ENCODE assay signal across 8 cellular contexts in genomic region chr6:24718449-24719124, GRCh38. TPM values are rescaled to one million over a fixed set of nuclear protein-coding genes. Genes with fewer than 3 reads are reported as not detected.
DNase-seq lines count a peak whose midpoint lies in the region; ATAC-seq, FAIRE-seq and TF ChIP-seq lines count a peak whose summit lies in the region.

No MANE protein-coding gene starts in this region.

- peak overlapping the region; percentile 95 for H3K9ac ChIP-seq in ES-I3 (ENCODE audit: low read depth, low read length)
- H3K9ac ChIP-seq in endothelial cell of umbilical vein (replicated peaks; ENCODE audit: extremely low read depth, insufficient read depth, low read length), result peak overlapping the region; percentile 100
- no peak overlapping the region for H3K9ac ChIP-seq in parathyroid adenoma

- no TSS peak for BruUV-seq in PC-9 (replicated peaks; lab: Mats Ljungman, UMichigan)
- BruUV-seq in endothelial cell of umbilical vein (replicated peaks; lab: Mats Ljungman, UMichigan), result no TSS peak

- peaks cover 42% of the 10 kb centered on the region for H3F3A ChIP-seq in PC-9 (ENCODE audit: insufficient read depth, low read depth)

- H3K4me3 ChIP-seq in PC-9 (peak overlapping the region; percentile 95), endothelial cell of umbilical vein (replicated peaks in 1 of 3; ENCODE audit: insufficient read depth in 1 of 3, low read depth in 1 of 3, low read length in 3 of 3) (peak overlapping the region; percentile 81 to 89 (median 87)), parathyroid adenoma (ENCODE audit: low read depth, low read length) (peak overlapping the region; percentile 98)

- peaks cover 71% of the 10 kb centered on the region for H3K79me2 ChIP-seq in PC-9 (ENCODE audit: low read depth)
- peaks cover 69% of the 10 kb centered on the region for H3K79me2 ChIP-seq in endothelial cell of umbilical vein (ENCODE audit: control insufficient read depth, insufficient read depth, low read length)
- peaks cover 43% of the 10 kb centered on the region for H3K79me2 ChIP-seq in parathyroid adenoma

- TF ChIP-seq POLR2A in endothelial cell of umbilical vein (IDR thresholded peaks at IDR 0.05; ENCODE audit: low read depth, low read length), result no peak

- H3K4me1 ChIP-seq in ES-I3 (ENCODE audit: insufficient read depth, low read length) (no peaks in the 10 kb centered on the region), PC-9 (replicated peaks; ENCODE audit: insufficient read depth) (peaks cover 45% of the 10 kb centered on the region), endothelial cell of umbilical vein (ENCODE audit: control insufficient read depth, extremely low read depth, insufficient read depth, low read length) (peaks cover 40% of the 10 kb centered on the region), parathyroid adenoma (peaks cover 8% of the 10 kb centered on the region)

- dilution Hi-C loops in endothelial cell of umbilical vein (cut with MboI; ENCODE audit: extremely low pct_ligation_motif_present, low sequenced_read_pairs), result no loop called here

- DNase-seq in PC-9 (no peak), endothelial cell of umbilical vein (ENCODE audit: low read depth, low spot score) (peak; percentile 21), EL (no peak), NCI-H345 (lab: John Stamatoyannopoulos, UW) (no peak), RCC 7860 (ENCODE audit: low spot score) (no peak)

- no peak for ATAC-seq in HG03521 (IDR thresholded peaks at IDR 0.05; ENCODE audit: unreplicated experiment)

- peaks cover 46% of the 10 kb centered on the region for H4K20me1 ChIP-seq in PC-9 (ENCODE audit: insufficient read depth)
- H4K20me1 ChIP-seq in endothelial cell of umbilical vein (replicated peaks; ENCODE audit: control insufficient read depth, extremely low read depth, insufficient read depth, low read length), result peaks cover 24% of the 10 kb centered on the region

- no peak overlapping the region for H2AFZ ChIP-seq in PC-9
- no peak overlapping the region for H2AFZ ChIP-seq in endothelial cell of umbilical vein (ENCODE audit: low read depth, low read length)
- H2AFZ ChIP-seq in parathyroid adenoma, result no peak overlapping the region

- H3K9me3 ChIP-seq in ES-I3 (ENCODE audit: control insufficient read depth, insufficient read depth, low read length) (no peaks in the 10 kb centered on the region), PC-9 (ENCODE audit: insufficient read depth, low read depth) (no peaks in the 10 kb centered on the region; the same call in 1 of the 2 replicates), endothelial cell of umbilical vein (replicated peaks; ENCODE audit: control insufficient read depth, insufficient read depth, low read length) (no peaks in the 10 kb centered on the region), parathyroid adenoma (ENCODE audit: control insufficient read depth, low read length) (no peaks in the 10 kb centered on the region)

- intact Hi-C loops in PC-9 (cut with micrococcal nuclease; ENCODE audit: unreplicated experiment), result loop anchor here (5.0 kb wide), 1 partner anchor 299 kb away; no protein-coding TSS in a partner anchor
- intact Hi-C loops in endothelial cell of umbilical vein (cut with micrococcal nuclease), result loop anchor here (5.0 to 10.0 kb wide), 2 partner anchors 296 to 354 kb away; no protein-coding TSS in a partner anchor

- H3K36me3 ChIP-seq in ES-I3 (ENCODE audit: insufficient read depth, low read length) (peaks cover 26% of the 10 kb centered on the region), PC-9 (ENCODE audit: low read depth) (peaks cover 48% of the 10 kb centered on the region), endothelial cell of umbilical vein (ENCODE audit: control insufficient read depth in 2 of 2, extremely low read depth in 1 of 2, insufficient read depth in 2 of 2, low read length in 2 of 2) (peaks cover 6 to 17% of the 10 kb centered on the region in 2 experiments), parathyroid adenoma (ENCODE audit: control insufficient read depth, insufficient read depth, low read length) (no peaks in the 10 kb centered on the region)

- H3K27ac ChIP-seq in PC-9, result peak overlapping the region; percentile 93
- H3K27ac ChIP-seq in endothelial cell of umbilical vein (ENCODE audit: insufficient read depth, low read depth, low read length), result peak overlapping the region; percentile 80
- H3K27ac ChIP-seq in parathyroid adenoma, result peak overlapping the region; percentile 20

- H3K9me1 ChIP-seq in endothelial cell of umbilical vein (replicated peaks; ENCODE audit: control insufficient read depth, extremely low read depth, insufficient read depth, low read length), result no peaks in the 10 kb centered on the region

- TF ChIP-seq CTCF in PC-9 (conservative IDR thresholded peaks at IDR 0.05) (no peak), endothelial cell of umbilical vein (IDR thresholded peaks at IDR 0.05; ENCODE audit: extremely low read depth in 1 of 2, insufficient read depth in 1 of 2, low read depth in 1 of 2, low read length in 2 of 2) (no peak), parathyroid adenoma (IDR thresholded peaks at IDR 0.05) (no peak)

- no peak for FAIRE-seq in endothelial cell of umbilical vein (lab: Jason Lieb, UNC)
- FAIRE-seq in RCC 7860 (lab: Jason Lieb, UNC), result no peak

- H3K27me3 ChIP-seq in PC-9 (ENCODE audit: insufficient read depth, low read depth), result no peaks in the 10 kb centered on the region
- H3K27me3 ChIP-seq in endothelial cell of umbilical vein (ENCODE audit: control insufficient read depth in 2 of 2, insufficient read depth in 2 of 2, low read length in 2 of 2), result no peaks in the 10 kb centered on the region
- H3K27me3 ChIP-seq in parathyroid adenoma (ENCODE audit: control insufficient read depth, insufficient read depth, low read length), result no peaks in the 10 kb centered on the region

- CTCF ChIA-PET in PC-9 (lab: Charles Lee), result interaction anchor here (0.7 kb wide), 1 partner anchor 11 kb away, joined by 3 read pairs; no protein-coding TSS in a partner anchor
- CTCF ChIA-PET in endothelial cell of umbilical vein (lab: Charles Lee), result interaction anchor here (0.6 to 3.5 kb wide), 8 partner anchors 10 to 1288 kb away, joined by 3 to 22 read pairs (median 4); no protein-coding TSS in a partner anchor

- POLR2A ChIA-PET in PC-9 (lab: Charles Lee; ENCODE audit: unreplicated experiment) (interaction anchor here (0.5 to 0.7 kb wide), 3 partner anchors 57 to 414 kb away, joined by 3 to 5 read pairs (median 3); no protein-coding TSS in a partner anchor), endothelial cell of umbilical vein (lab: Charles Lee) (interaction anchor here (0.6 to 2.2 kb wide), 4 partner anchors 15 to 288 kb away, joined by 3 to 17 read pairs (median 5); no protein-coding TSS in a partner anchor)

- H3K9me2 ChIP-seq in PC-9 (ENCODE audit: insufficient read depth), result no peaks in the 10 kb centered on the region

- H3K4me2 ChIP-seq in PC-9, result peak overlapping the region; percentile 99
- H3K4me2 ChIP-seq in endothelial cell of umbilical vein (ENCODE audit: insufficient read depth, low read length), result peak overlapping the region; percentile 99
- peak overlapping the region; percentile 89 for H3K4me2 ChIP-seq in parathyroid adenoma (ENCODE audit: low read length)

TF ChIP-seq in endothelial cell of umbilical vein, 7 proteins besides CTCF, POLR2A, EP300 and RAD21 (continues in another document):
- TF ChIP-seq FOS (IDR thresholded peaks at IDR 0.05; ENCODE audit: borderline replicate concordance, insufficient read depth, low read length) (no peak), EZH2 (IDR thresholded peaks at IDR 0.05; ENCODE audit: borderline replicate concordance, low read depth, low read length, severe bottlenecking) (no peak)

RNA-seq across cellular contexts. Expression of gene C6orf62, which starts 0.4 kb away (rescaled TPM):
- 107 and 128 TPM in 2 replicates for total RNA-seq in PC-9 (2021)
- total RNA-seq in endothelial cell of umbilical vein, result 121 and 129 TPM in 2 replicates
- 34.7 and 36.5 TPM in 2 replicates for polyA plus RNA-seq in endothelial cell of umbilical vein
- polyA plus RNA-seq in endothelial cell of umbilical vein (2011; cell fraction: cytosol; rRNA removed), result 55.6 and 58.9 TPM in 2 replicates
- 55.1 and 76.7 TPM in 2 replicates for polyA plus RNA-seq in endothelial cell of umbilical vein (2011; cell fraction: nucleus; rRNA removed)
- 57.2 and 77.1 TPM in 2 replicates for polyA plus RNA-seq in endothelial cell of umbilical vein (2012)
- 64.3 and 67.3 TPM in 2 replicates for polyA minus RNA-seq in endothelial cell of umbilical vein
- polyA minus RNA-seq in endothelial cell of umbilical vein (2011; cell fraction: cytosol; rRNA and poly(A)+ RNA removed), result 52.2 TPM
- polyA minus RNA-seq in endothelial cell of umbilical vein (2011; cell fraction: nucleus; rRNA and poly(A)+ RNA removed), result 53.7 and 54.5 TPM in 2 replicates

RNA-seq across cellular contexts. Expression of gene ACOT13, which starts 51.7 kb away (rescaled TPM):
- total RNA-seq in PC-9 (2021) (70.9 and 79.2 TPM in 2 replicates), endothelial cell of umbilical vein (15.3 and 24.1 TPM in 2 replicates)
- polyA plus RNA-seq in endothelial cell of umbilical vein, result 7.5 and 7.7 TPM in 2 replicates
- 13.1 and 15.4 TPM in 2 replicates for polyA plus RNA-seq in endothelial cell of umbilical vein (2011; cell fraction: cytosol; rRNA removed)
- polyA plus RNA-seq in endothelial cell of umbilical vein (2011; cell fraction: nucleus; rRNA removed), result 4.7 and 8.0 TPM in 2 replicates
- 16.0 and 25.9 TPM in 2 replicates for polyA plus RNA-seq in endothelial cell of umbilical vein (2012)
- 1.7 and 3.3 TPM in 2 replicates for polyA minus RNA-seq in endothelial cell of umbilical vein
- polyA minus RNA-seq in endothelial cell of umbilical vein (2011; cell fraction: cytosol; rRNA and poly(A)+ RNA removed), result 6.1 TPM
- polyA minus RNA-seq in endothelial cell of umbilical vein (2011; cell fraction: nucleus; rRNA and poly(A)+ RNA removed), result 0.82 and 0.87 TPM in 2 replicates

RNA-seq across cellular contexts. Expression of gene TDP2, which starts 51.9 kb away (rescaled TPM):
- total RNA-seq in PC-9 (2021) (83.0 and 95.8 TPM in 2 replicates), endothelial cell of umbilical vein (35.3 and 39.2 TPM in 2 replicates)
- polyA plus RNA-seq in endothelial cell of umbilical vein, result 9.9 and 13.7 TPM in 2 replicates
- polyA plus RNA-seq in endothelial cell of umbilical vein (2011; cell fraction: cytosol; rRNA removed), result 22.1 and 22.3 TPM in 2 replicates
- 23.5 and 24.5 TPM in 2 replicates for polyA plus RNA-seq in endothelial cell of umbilical vein (2011; cell fraction: nucleus; rRNA removed)
- polyA plus RNA-seq in endothelial cell of umbilical vein (2012), result 23.4 and 41.0 TPM in 2 replicates
- polyA minus RNA-seq in endothelial cell of umbilical vein, result 13.9 and 15.0 TPM in 2 replicates
- 20.0 TPM for polyA minus RNA-seq in endothelial cell of umbilical vein (2011; cell fraction: cytosol; rRNA and poly(A)+ RNA removed)
- 20.8 and 21.1 TPM in 2 replicates for polyA minus RNA-seq in endothelial cell of umbilical vein (2011; cell fraction: nucleus; rRNA and poly(A)+ RNA removed)

RNA-seq across cellular contexts. Expression of gene GMNN, which starts 56.1 kb away (rescaled TPM):
- total RNA-seq in PC-9 (2021) (53.1 and 54.8 TPM in 2 replicates), endothelial cell of umbilical vein (51.9 and 52.6 TPM in 2 replicates)
- 19.0 and 25.4 TPM in 2 replicates for polyA plus RNA-seq in endothelial cell of umbilical vein
- 29.7 and 38.1 TPM in 2 replicates for polyA plus RNA-seq in endothelial cell of umbilical vein (2011; cell fraction: cytosol; rRNA removed)
- polyA plus RNA-seq in endothelial cell of umbilical vein (2011; cell fraction: nucleus; rRNA removed), result 24.4 and 35.9 TPM in 2 replicates
- 17.9 and 39.6 TPM in 2 replicates for polyA plus RNA-seq in endothelial cell of umbilical vein (2012)
- 20.2 and 28.5 TPM in 2 replicates for polyA minus RNA-seq in endothelial cell of umbilical vein
- 31.2 TPM for polyA minus RNA-seq in endothelial cell of umbilical vein (2011; cell fraction: cytosol; rRNA and poly(A)+ RNA removed)
- polyA minus RNA-seq in endothelial cell of umbilical vein (2011; cell fraction: nucleus; rRNA and poly(A)+ RNA removed), result 35.1 and 35.7 TPM in 2 replicates

Comparison
In these comparisons a context has a peak if more than half of its experiments do, and no peak if none do; other contexts are left out.
1. H3K27ac ChIP-seq: peak in every context shown above with its lines; median percentile 93 in PC-9; 80 in endothelial cell of umbilical vein; 20 in parathyroid adenoma.